In genomic region chr11:108708173-108708572, GRCh38 we compare ENCODE assay signal across 32 cellular contexts.
"Had no signal": no experiment of that assay in that cellular context is flagged by ENCODE, and none has a peak within 500 bp of the region (broad histone marks: within the 10 kb centered on the region; RNA-seq: fewer than 3 reads in every experiment).

No MANE protein-coding gene starts in this region.

- H3K27me3 ChIP-seq: adrenal gland, body of pancreas, breast epithelium, cardiac muscle cell, dorsolateral prefrontal cortex, esophagus muscularis mucosa, foreskin keratinocyte had no signal

- DNase-seq: activated B cell treated with CpG ODN at 0.5 μM for 24 hours; activated CD4-positive, alpha-beta T cell treated with anti-CD3 and anti-CD28 coated beads for 48 hours; activated CD4-positive, alpha-beta T cell treated with anti-CD3 and anti-CD28 coated beads, Interleukin-2, amount 50 U/mL, for 1 hour; activated CD4-positive, alpha-beta T cell treated with anti-CD3 and anti-CD28 coated beads, Interleukin-2, amount 50 U/mL, for 48 hours; activated CD8-positive, alpha-beta memory T cell treated with anti-CD3 and anti-CD28 coated beads for 24 hours; activated CD8-positive, alpha-beta T cell treated with anti-CD3 and anti-CD28 coated beads for 36 hours; activated effector memory CD4-positive, alpha-beta T cell treated with Interleukin-2 at 50 U/mL for 16 hours; activated gamma-delta T cell treated with Interleukin-2 at 50 U/mL for 16 hours; activated naive CD4-positive, alpha-beta T cell treated with Interleukin-2 at 50 U/mL for 16 hours; activated naive CD8-positive, alpha-beta T cell treated with anti-CD3 and anti-CD28 coated beads for 36 hours; activated naive CD8-positive, alpha-beta T cell treated with anti-CD3 and anti-CD28 coated beads, Interleukin-2, amount 50 U/mL, for 24 hours; activated T-cell treated with anti-CD3 and anti-CD28 coated beads, Interleukin-2, amount 50 U/mL, for 4 hours; adrenal gland; amygdala; aorta; body of pancreas; central memory CD4-positive, alpha-beta T cell; dorsolateral prefrontal cortex; effector memory CD4-positive, alpha-beta T cell; endodermal cell; foreskin keratinocyte; head of caudate nucleus; hippocampal formation; T-helper 17 cell; T1000; WERI-Rb-1 had no signal

- H3K4me1 ChIP-seq: adrenal gland, body of pancreas, breast epithelium, esophagus muscularis mucosa had no signal

- ATAC-seq: activated CD4-positive, CD25-positive, alpha-beta regulatory T cell treated with anti-CD3 and anti-CD28 coated beads, Interleukin-2, amount 50 U/mL, for 24 hours; activated CD8-positive, alpha-beta T cell treated with anti-CD3 and anti-CD28 coated beads for 36 hours; activated naive CD8-positive, alpha-beta T cell treated with anti-CD3 and anti-CD28 coated beads, Interleukin-2, amount 50 U/mL, for 24 hours; activated T-cell treated with anti-CD3 and anti-CD28 coated beads, Interleukin-2, amount 50 U/mL, for 4 hours; activated T-helper 17 cell treated with anti-CD3 and anti-CD28 coated beads, Interleukin-2, amount 50 U/mL, for 72 hours; body of pancreas; foreskin keratinocyte; T-helper 17 cell had no signal

- H3K27ac ChIP-seq: adrenal gland, body of pancreas, breast epithelium, cardiac muscle cell, coronary artery, dorsolateral prefrontal cortex, esophagus muscularis mucosa, foreskin keratinocyte, WERI-Rb-1 had no signal

- H3K4me3 ChIP-seq: adrenal gland, body of pancreas, breast epithelium, cardiac muscle cell, coronary artery, dorsolateral prefrontal cortex, esophagus muscularis mucosa had no signal
